Comparison of ENCODE assay signal across 8 cellular contexts in the genomic region with DNA sequence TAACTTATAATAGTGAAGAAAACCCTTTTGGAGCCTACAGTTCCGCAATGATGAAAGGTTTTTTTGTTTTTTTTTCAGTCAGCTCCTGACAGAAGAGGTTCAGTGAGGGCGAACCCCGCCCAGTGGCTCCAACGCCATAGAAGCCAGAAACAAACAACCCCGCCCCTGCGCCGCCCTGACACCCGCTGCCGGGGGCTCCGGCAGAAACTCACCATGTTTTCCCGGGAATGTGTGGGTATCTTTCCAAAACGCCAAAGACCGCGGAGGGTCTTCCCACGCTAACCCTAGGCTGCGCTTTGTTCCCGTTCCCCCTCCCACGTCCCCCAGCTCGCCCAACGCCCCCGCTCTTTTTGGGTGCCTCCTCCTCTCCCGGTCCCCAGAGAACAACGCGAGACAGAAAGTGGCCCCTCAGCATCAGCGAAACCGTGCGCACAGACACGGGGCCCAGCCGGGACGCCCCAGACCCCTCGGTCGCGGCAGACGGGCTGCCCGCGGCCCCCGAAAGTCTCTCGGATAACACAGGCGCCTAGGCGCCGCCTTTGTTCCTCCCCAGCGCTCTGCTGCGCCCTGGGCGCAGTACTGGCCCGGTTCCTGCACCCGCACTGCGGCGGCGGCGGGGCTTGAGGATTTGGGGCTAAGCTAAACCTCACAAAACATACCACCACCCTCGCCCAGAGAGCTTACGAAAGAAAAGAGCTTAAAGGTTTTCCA. TPM values are rescaled to one million over a fixed set of nuclear protein-coding genes. Genes with fewer than 3 reads are reported as not detected.
A peak's percentile ranks its signal among the peaks of the same experiment; 100 is the strongest.
DNase-seq lines count a peak whose midpoint lies in the region; ATAC-seq and TF ChIP-seq lines count a peak whose summit lies in the region.

No MANE protein-coding gene starts in this region.

- DNase-seq in AML-193 (lab: John Stamatoyannopoulos, UW), result peak; percentile 49 to 62
- peak; percentile 46 for DNase-seq in NCI-H748 treated with DMSO at 0.1 percent for 48 hours (lab: John Stamatoyannopoulos, UW)
- DNase-seq in activated T-cell treated with anti-CD3 and anti-CD28 coated beads for 1 hour (ENCODE audit: low read depth), result peak; percentile 69
- peak; percentile 25 for DNase-seq in epithelial cell of proximal tubule (ENCODE audit: low read depth)
- DNase-seq in stimulated activated CD8-positive, alpha-beta memory T cell treated with anti-CD3 and anti-CD28 coated beads, Interleukin-4, amount 100 ng/mL, for 4 hours (ENCODE audit: low read depth in 2 of 2, low spot score in 1 of 2), result peak; percentile 47 to 58

- H3K4me3 ChIP-seq in epithelial cell of proximal tubule (ENCODE audit: low read depth, low read length), result peak overlapping the region; percentile 87
- peak overlapping the region; percentile 84 for H3K4me3 ChIP-seq in mucosa of stomach (ENCODE audit: low read length)

- ATAC-seq in GM18873 (IDR thresholded peaks at IDR 0.05; ENCODE audit: low FRiP score, unreplicated experiment) (peak; percentile 20), HG03175 (IDR thresholded peaks at IDR 0.05; ENCODE audit: unreplicated experiment) (peak; percentile 40)

- no peaks in the 10 kb centered on the region for H3K9me3 ChIP-seq in mucosa of stomach (ENCODE audit: control insufficient read depth, low read length)

- TF ChIP-seq CTCF in epithelial cell of proximal tubule (conservative IDR thresholded peaks at IDR 0.05; ENCODE audit: low read depth, low read length), result no peak

- H3K4me1 ChIP-seq in mucosa of stomach (ENCODE audit: control insufficient read depth, insufficient read depth, low read length), result peaks cover 6% of the 10 kb centered on the region

- H3K27me3 ChIP-seq in mucosa of stomach (ENCODE audit: control insufficient read depth, insufficient read depth, low read length), result peaks cover 4% of the 10 kb centered on the region

- H3K36me3 ChIP-seq in mucosa of stomach (ENCODE audit: control insufficient read depth, insufficient read depth, low read length), result no peaks in the 10 kb centered on the region

- peak overlapping the region; percentile 93 for H3K9ac ChIP-seq in mucosa of stomach (ENCODE audit: low read length)

RNA-seq across cellular contexts. Expression of a gene that starts 0.5 kb away (rescaled TPM):
- total RNA-seq in epithelial cell of proximal tubule, result 929 and 1,025 TPM in 2 replicates

RNA-seq across cellular contexts. Expression of a gene that starts 57.2 kb away (rescaled TPM):
- total RNA-seq in epithelial cell of proximal tubule, result 2,565 and 4,770 TPM in 2 replicates

Comparison
In these comparisons a context has a peak if more than half of its experiments do, and no peak if none do; other contexts are left out.
1. Peak in every context shown above with its lines: DNase-seq, ATAC-seq and H3K4me3 ChIP-seq.